Comparison of ENCODE assay signal across 8 cellular contexts in genomic region chr6:4133941-4134838, GRCh38. TPM values are rescaled to one million over a fixed set of nuclear protein-coding genes. Genes with fewer than 3 reads are reported as not detected.
DNase-seq lines count a peak whose midpoint lies in the region; ATAC-seq and TF ChIP-seq lines count a peak whose summit lies in the region.

No MANE protein-coding gene starts in this region.

- no peak for TF ChIP-seq RAD21 in liver (IDR thresholded peaks at IDR 0.05)

- H3K36me3 Mint-ChIP-seq in MCF 10A (ENCODE audit: insufficient read depth, unreplicated experiment) = peaks cover 14% of the 10 kb centered on the region
- peaks cover 53% of the 10 kb centered on the region for H3K36me3 Mint-ChIP-seq in stimulated activated effector memory CD8-positive, alpha-beta T cell treated with anti-CD3 and anti-CD28 coated beads, Interleukin-12 subunit alpha, Interleukin-12 subunit beta, amount 100 ng/mL, for 72 hours

- intact Hi-C loops in MCF 10A (cut with micrococcal nuclease) = loop anchor here (2.0 kb wide), 1 partner anchor 79 kb away; no protein-coding TSS in a partner anchor

- CTCF ChIA-PET in MCF 10A (lab: Yijun Ruan, JAX) = interaction anchor here (0.5 to 1.5 kb wide), 3 partner anchors 76 to 1006 kb away, joined by 3 to 5 read pairs (median 3); no protein-coding TSS in a partner anchor

- H3K9ac ChIP-seq in liver (ENCODE audit: low read depth in 1 of 2, low read length in 2 of 2) = peak overlapping the region; percentile 94 to 96

- TF ChIP-seq CTCF in RWPE2 (IDR thresholded peaks at IDR 0.05; ENCODE audit: poor library complexity, severe bottlenecking) = no peak
- TF ChIP-seq CTCF in MCF 10A (IDR thresholded peaks at IDR 0.05; ENCODE audit: unreplicated experiment) = no peak
- TF ChIP-seq CTCF in liver (IDR thresholded peaks at IDR 0.05; ENCODE audit: low read depth, low read length, missing input control) = no peak

- no peak for ATAC-seq in RWPE2 (ENCODE audit: low read depth)
- no peak for ATAC-seq in stimulated activated effector memory CD8-positive, alpha-beta T cell treated with anti-CD3 and anti-CD28 coated beads, Interleukin-12 subunit alpha, Interleukin-12 subunit beta, amount 100 ng/mL, for 72 hours
- no peak for ATAC-seq in GM21723 (IDR thresholded peaks at IDR 0.05; ENCODE audit: unreplicated experiment)

- DNase-seq in H7 (peak; percentile 52), RWPE2 (ENCODE audit: low spot score) (no peak), MCF 10A (ENCODE audit: unreplicated experiment) (peak; percentile 30), NCI-H1092 (lab: John Stamatoyannopoulos, UW) (no peak), NCI-H446 treated with DMSO at 0.1 percent for 48 hours (lab: John Stamatoyannopoulos, UW) (no peak)
- no peak for DNase-seq in stimulated activated effector memory CD8-positive, alpha-beta T cell treated with anti-CD3 and anti-CD28 coated beads, Interleukin-12 subunit alpha, Interleukin-12 subunit beta, amount 100 ng/mL, for 72 hours (ENCODE audit: low spot score in 2 of 2)

- H3K27me3 Mint-ChIP-seq in MCF 10A (ENCODE audit: insufficient read depth, unreplicated experiment) = no peaks in the 10 kb centered on the region

- no peaks in the 10 kb centered on the region for H3K9me3 Mint-ChIP-seq in MCF 10A (ENCODE audit: unreplicated experiment)
- no peaks in the 10 kb centered on the region for H3K9me3 Mint-ChIP-seq in stimulated activated effector memory CD8-positive, alpha-beta T cell treated with anti-CD3 and anti-CD28 coated beads, Interleukin-12 subunit alpha, Interleukin-12 subunit beta, amount 100 ng/mL, for 72 hours

- no peaks in the 10 kb centered on the region for H3K9me3 ChIP-seq in RWPE2 (ENCODE audit: severe bottlenecking)
- H3K9me3 ChIP-seq in liver (ENCODE audit: control insufficient read depth in 4 of 4, low read length in 3 of 4) = no peaks in the 10 kb centered on the region

- 5% methylated on average over 13 of the region's 13 CpGs for WGBS in liver

- peaks cover 7% of the 10 kb centered on the region for H3K4me1 ChIP-seq in RWPE2 (ENCODE audit: insufficient read depth, poor library complexity, severe bottlenecking)
- H3K4me1 ChIP-seq in liver (ENCODE audit: control insufficient read depth in 4 of 4, insufficient read depth in 4 of 4, low read length in 3 of 4) = peaks cover 13 to 44% (median 38%) of the 10 kb centered on the region in 4 donors

- H3K4me3 ChIP-seq in H7 (ENCODE audit: insufficient read depth, low read depth, low read length) (peak overlapping the region; percentile 85), RWPE2 (ENCODE audit: severe bottlenecking) (peak overlapping the region; percentile 64), liver (ENCODE audit: low read depth in 1 of 3, low read length in 3 of 3) (peak overlapping the region; percentile 83 to 96 (median 94))

- peak overlapping the region; percentile 90 for H3K4me3 Mint-ChIP-seq in MCF 10A (ENCODE audit: unreplicated experiment)
- peak overlapping the region; percentile 83 for H3K4me3 Mint-ChIP-seq in stimulated activated effector memory CD8-positive, alpha-beta T cell treated with anti-CD3 and anti-CD28 coated beads, Interleukin-12 subunit alpha, Interleukin-12 subunit beta, amount 100 ng/mL, for 72 hours

- H3K27ac Mint-ChIP-seq in MCF 10A (ENCODE audit: low read depth, unreplicated experiment) = peak overlapping the region; percentile 56
- H3K27ac Mint-ChIP-seq in stimulated activated effector memory CD8-positive, alpha-beta T cell treated with anti-CD3 and anti-CD28 coated beads, Interleukin-12 subunit alpha, Interleukin-12 subunit beta, amount 100 ng/mL, for 72 hours = peak overlapping the region; percentile 78

- H3K36me3 ChIP-seq in H7 (replicated peaks; ENCODE audit: control insufficient read depth, insufficient read depth, low read length) (peaks cover 9% of the 10 kb centered on the region), RWPE2 (ENCODE audit: low read depth) (peaks cover 37% of the 10 kb centered on the region), liver (ENCODE audit: control insufficient read depth in 4 of 4, insufficient read depth in 3 of 4, low read depth in 1 of 4, low read length in 3 of 4) (peaks cover 2 to 14% (median 13%) of the 10 kb centered on the region in 4 donors)

- POLR2A ChIA-PET in MCF 10A (lab: Yijun Ruan, JAX) = interaction anchor here (0.6 to 4.8 kb wide), 14 partner anchors 7 to 147 kb away, joined by 3 to 47 read pairs (median 6); a partner anchor contains a TSS

- H3K27me3 ChIP-seq in H7 (ENCODE audit: control insufficient read depth, insufficient read depth, low read length) (no peaks in the 10 kb centered on the region), RWPE2 (ENCODE audit: insufficient read depth, poor library complexity, severe bottlenecking) (no peaks in the 10 kb centered on the region), liver (ENCODE audit: control insufficient read depth in 4 of 4, insufficient read depth in 4 of 4, low read length in 3 of 4) (no peaks in the 10 kb centered on the region)

- H3K4me1 Mint-ChIP-seq in MCF 10A (ENCODE audit: insufficient read depth, unreplicated experiment) = peaks cover 19% of the 10 kb centered on the region
- peaks cover 47% of the 10 kb centered on the region for H3K4me1 Mint-ChIP-seq in stimulated activated effector memory CD8-positive, alpha-beta T cell treated with anti-CD3 and anti-CD28 coated beads, Interleukin-12 subunit alpha, Interleukin-12 subunit beta, amount 100 ng/mL, for 72 hours

- H3K27ac ChIP-seq in RWPE2 (ENCODE audit: poor library complexity, severe bottlenecking) = peak overlapping the region; percentile 37
- peak overlapping the region; percentile 91 to 93 for H3K27ac ChIP-seq in liver (ENCODE audit: low read depth in 1 of 2, low read length in 2 of 2)

- BruUV-seq in MCF 10A (replicated peaks; lab: Mats Ljungman, UMichigan) = no TSS peak

TF ChIP-seq in liver, 16 proteins besides CTCF, POLR2A, EP300 and RAD21:
- TF ChIP-seq, protein P1, sequence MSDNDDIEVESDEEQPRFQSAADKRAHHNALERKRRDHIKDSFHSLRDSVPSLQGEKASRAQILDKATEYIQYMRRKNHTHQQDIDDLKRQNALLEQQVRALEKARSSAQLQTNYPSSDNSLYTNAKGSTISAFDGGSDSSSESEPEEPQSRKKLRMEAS (IDR thresholded peaks at IDR 0.05) = no peak
- TF ChIP-seq RXRA (IDR thresholded peaks at IDR 0.05) (peak; percentile 62 to 69), HNF4G (IDR thresholded peaks at IDR 0.05) (peak; percentile 37), REST (IDR thresholded peaks at IDR 0.05) (peak; percentile 71), EGR1 (IDR thresholded peaks at IDR 0.05; ENCODE audit: low read depth in 2 of 2) (no peak), JUND (IDR thresholded peaks at IDR 0.05) (no peak), TAF1 (conservative IDR thresholded peaks at IDR 0.05) (no peak), SP1 (IDR thresholded peaks at IDR 0.05) (peak; percentile 31), YY1 (IDR thresholded peaks at IDR 0.05) (no peak), HNF4A (conservative IDR thresholded peaks at IDR 0.05) (peak; percentile 83 to 84)
- TF ChIP-seq, protein P2, sequence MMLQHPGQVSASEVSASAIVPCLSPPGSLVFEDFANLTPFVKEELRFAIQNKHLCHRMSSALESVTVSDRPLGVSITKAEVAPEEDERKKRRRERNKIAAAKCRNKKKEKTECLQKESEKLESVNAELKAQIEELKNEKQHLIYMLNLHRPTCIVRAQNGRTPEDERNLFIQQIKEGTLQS (IDR thresholded peaks at IDR 0.05) = peak; percentile 42
- TF ChIP-seq, protein P3, sequence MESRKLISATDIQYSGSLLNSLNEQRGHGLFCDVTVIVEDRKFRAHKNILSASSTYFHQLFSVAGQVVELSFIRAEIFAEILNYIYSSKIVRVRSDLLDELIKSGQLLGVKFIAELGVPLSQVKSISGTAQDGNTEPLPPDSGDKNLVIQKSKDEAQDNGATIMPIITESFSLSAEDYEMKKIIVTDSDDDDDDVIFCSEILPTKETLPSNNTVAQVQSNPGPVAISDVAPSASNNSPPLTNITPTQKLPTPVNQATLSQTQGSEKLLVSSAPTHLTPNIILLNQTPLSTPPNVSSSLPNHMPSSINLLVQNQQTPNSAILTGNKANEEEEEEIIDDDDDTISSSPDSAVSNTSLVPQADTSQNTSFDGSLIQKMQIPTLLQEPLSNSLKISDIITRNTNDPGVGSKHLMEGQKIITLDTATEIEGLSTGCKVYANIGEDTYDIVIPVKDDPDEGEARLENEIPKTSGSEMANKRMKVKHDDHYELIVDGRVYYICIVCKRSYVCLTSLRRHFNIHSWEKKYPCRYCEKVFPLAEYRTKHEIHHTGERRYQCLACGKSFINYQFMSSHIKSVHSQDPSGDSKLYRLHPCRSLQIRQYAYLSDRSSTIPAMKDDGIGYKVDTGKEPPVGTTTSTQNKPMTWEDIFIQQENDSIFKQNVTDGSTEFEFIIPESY (IDR thresholded peaks at IDR 0.05) = no peak

RNA-seq across cellular contexts. Expression of gene ECI2, which starts 1.2 kb away (rescaled TPM):
- total RNA-seq in H7 (2014; rRNA removed; shearing (Covaris generic)) = 98.8 and 107 TPM in 2 replicates
- total RNA-seq in MCF 10A (2022) = 35.8 and 38.4 TPM in 2 replicates
- total RNA-seq in liver = 100 to 1,000 TPM; 109 to 143 TPM
- polyA plus RNA-seq in liver = 100 to 1,000 TPM in 1 of 2 donors, 10 to 100 TPM in 1; 79.5 to 158 TPM

RNA-seq across cellular contexts. Expression of gene FAM217A, which starts 55.3 kb away (rescaled TPM):
- not detected in 2 replicates for total RNA-seq in H7 (2014; rRNA removed; shearing (Covaris generic))
- total RNA-seq in MCF 10A (2022) (not detected in 2 replicates), liver (not detected)
- not detected for polyA plus RNA-seq in liver

Comparison
In these comparisons a context has a peak if more than half of its experiments do, and no peak if none do; other contexts are left out.
1. DNase-seq: peak in H7 (single experiment) and MCF 10A (single experiment); none in RWPE2 (single experiment), stimulated activated effector memory CD8-positive, alpha-beta T cell treated with anti-CD3 and anti-CD28 coated beads, Interleukin-12 subunit alpha, Interleukin-12 subunit beta, amount 100 ng/mL, for 72 hours (0 of 2), NCI-H1092 (single experiment) and NCI-H446 treated with DMSO at 0.1 percent for 48 hours (single experiment).
2. Peak in every context shown above with its lines, with median percentiles within 50 percentile points of each other: H3K4me3 ChIP-seq.